Comparison of ENCODE assay signal across 1 cellular context in the genomic region with DNA sequence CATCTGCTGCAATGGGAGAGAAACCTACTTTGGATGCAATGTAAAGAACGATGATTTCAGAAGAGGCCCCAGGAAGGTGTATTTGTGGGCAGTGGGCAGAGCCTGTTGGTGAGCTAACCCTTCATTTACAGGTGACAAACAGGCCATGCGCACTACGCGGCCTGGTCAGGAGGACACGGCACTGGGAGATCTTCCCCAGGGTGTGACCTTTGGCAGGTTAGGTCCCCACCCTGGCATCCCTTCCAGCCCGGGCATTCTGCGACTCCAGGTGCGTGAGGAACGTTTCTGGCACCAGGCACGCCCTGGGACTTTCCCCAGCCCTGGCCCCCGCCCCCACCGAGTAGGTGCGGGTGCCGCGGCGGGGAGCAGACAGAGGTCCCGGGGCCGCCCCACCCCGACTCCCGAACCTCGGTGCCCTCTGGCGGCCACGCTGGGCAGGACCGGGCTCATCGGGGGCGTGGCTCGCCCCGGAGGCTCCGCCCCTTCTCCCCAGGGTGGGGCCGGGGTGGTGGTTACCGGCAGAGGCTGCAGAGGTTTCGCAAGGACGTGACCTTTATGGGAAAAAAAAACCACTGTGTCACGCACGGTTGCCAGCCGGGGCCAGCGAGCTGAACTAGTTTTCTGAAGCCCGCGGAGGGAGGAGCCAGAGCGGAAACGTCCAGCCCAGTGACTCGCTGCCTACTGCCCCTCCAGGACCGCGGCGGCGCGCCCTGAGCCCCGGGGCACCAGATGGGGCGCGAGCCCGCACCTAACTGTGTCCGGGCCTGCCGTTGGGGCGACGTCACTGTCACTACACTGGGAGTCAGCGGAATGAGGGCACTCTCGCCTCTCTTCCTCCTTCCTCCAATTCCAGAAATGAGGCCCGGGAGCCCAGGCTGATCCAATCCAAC.
TF ChIP-seq lines count a peak whose summit lies in the region.

No MANE protein-coding gene starts in this region.

TF ChIP-seq in HEK293, 187 proteins besides CTCF, POLR2A, EP300 and RAD21 (continued from another document and continues in another):
- TF ChIP-seq, protein P1, sequence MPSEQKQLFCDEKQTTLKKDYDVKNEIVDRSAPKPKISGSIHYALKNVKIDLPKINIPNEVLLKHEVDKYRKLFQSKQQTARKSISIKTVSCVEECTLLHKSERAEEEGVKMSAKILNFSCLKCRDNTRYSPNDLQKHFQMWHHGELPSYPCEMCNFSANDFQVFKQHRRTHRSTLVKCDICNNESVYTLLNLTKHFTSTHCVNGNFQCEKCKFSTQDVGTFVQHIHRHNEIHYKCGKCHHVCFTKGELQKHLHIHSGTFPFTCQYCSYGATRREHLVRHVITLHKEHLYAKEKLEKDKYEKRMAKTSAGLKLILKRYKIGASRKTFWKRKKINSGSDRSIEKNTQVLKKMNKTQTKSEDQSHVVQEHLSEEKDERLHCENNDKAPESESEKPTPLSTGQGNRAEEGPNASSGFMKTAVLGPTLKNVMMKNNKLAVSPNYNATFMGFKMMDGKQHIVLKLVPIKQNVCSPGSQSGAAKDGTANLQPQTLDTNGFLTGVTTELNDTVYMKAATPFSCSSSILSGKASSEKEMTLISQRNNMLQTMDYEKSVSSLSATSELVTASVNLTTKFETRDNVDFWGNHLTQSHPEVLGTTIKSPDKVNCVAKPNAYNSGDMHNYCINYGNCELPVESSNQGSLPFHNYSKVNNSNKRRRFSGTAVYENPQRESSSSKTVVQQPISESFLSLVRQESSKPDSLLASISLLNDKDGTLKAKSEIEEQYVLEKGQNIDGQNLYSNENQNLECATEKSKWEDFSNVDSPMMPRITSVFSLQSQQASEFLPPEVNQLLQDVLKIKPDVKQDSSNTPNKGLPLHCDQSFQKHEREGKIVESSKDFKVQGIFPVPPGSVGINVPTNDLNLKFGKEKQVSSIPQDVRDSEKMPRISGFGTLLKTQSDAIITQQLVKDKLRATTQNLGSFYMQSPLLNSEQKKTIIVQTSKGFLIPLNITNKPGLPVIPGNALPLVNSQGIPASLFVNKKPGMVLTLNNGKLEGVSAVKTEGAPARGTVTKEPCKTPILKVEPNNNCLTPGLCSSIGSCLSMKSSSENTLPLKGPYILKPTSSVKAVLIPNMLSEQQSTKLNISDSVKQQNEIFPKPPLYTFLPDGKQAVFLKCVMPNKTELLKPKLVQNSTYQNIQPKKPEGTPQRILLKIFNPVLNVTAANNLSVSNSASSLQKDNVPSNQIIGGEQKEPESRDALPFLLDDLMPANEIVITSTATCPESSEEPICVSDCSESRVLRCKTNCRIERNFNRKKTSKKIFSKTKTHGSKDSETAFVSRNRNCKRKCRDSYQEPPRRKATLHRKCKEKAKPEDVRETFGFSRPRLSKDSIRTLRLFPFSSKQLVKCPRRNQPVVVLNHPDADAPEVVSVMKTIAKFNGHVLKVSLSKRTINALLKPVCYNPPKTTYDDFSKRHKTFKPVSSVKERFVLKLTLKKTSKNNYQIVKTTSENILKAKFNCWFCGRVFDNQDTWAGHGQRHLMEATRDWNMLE (tag by site-specific recombination; conservative IDR thresholded peaks at IDR 0.05; ENCODE audit: low read depth) = no peak; the same call in 1 of the 2 replicates
- TF ChIP-seq ZBTB20 (tag by site-specific recombination; IDR thresholded peaks at IDR 0.05) = peak; percentile 85
- no peak for TF ChIP-seq ZNF426 (tag by site-specific recombination; IDR thresholded peaks at IDR 0.05)
- TF ChIP-seq ZNF335 (tag by site-specific recombination; conservative IDR thresholded peaks at IDR 0.05) = peak; percentile 81
- peak; percentile 90 for TF ChIP-seq KLF9 (tag by site-specific recombination; IDR thresholded peaks at IDR 0.05; ENCODE audit: low read depth)
- TF ChIP-seq, protein P2, sequence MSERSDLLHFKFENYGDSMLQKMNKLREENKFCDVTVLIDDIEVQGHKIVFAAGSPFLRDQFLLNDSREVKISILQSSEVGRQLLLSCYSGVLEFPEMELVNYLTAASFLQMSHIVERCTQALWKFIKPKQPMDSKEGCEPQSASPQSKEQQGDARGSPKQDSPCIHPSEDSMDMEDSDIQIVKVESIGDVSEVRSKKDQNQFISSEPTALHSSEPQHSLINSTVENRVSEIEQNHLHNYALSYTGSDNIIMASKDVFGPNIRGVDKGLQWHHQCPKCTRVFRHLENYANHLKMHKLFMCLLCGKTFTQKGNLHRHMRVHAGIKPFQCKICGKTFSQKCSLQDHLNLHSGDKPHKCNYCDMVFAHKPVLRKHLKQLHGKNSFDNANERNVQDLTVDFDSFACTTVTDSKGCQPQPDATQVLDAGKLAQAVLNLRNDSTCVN (tag by site-specific recombination; optimal IDR thresholded peaks at IDR 0.05) = peak; percentile 88
- peak; percentile 93 for TF ChIP-seq GLIS2 (tag by site-specific recombination; IDR thresholded peaks at IDR 0.05)
- TF ChIP-seq, protein P3, sequence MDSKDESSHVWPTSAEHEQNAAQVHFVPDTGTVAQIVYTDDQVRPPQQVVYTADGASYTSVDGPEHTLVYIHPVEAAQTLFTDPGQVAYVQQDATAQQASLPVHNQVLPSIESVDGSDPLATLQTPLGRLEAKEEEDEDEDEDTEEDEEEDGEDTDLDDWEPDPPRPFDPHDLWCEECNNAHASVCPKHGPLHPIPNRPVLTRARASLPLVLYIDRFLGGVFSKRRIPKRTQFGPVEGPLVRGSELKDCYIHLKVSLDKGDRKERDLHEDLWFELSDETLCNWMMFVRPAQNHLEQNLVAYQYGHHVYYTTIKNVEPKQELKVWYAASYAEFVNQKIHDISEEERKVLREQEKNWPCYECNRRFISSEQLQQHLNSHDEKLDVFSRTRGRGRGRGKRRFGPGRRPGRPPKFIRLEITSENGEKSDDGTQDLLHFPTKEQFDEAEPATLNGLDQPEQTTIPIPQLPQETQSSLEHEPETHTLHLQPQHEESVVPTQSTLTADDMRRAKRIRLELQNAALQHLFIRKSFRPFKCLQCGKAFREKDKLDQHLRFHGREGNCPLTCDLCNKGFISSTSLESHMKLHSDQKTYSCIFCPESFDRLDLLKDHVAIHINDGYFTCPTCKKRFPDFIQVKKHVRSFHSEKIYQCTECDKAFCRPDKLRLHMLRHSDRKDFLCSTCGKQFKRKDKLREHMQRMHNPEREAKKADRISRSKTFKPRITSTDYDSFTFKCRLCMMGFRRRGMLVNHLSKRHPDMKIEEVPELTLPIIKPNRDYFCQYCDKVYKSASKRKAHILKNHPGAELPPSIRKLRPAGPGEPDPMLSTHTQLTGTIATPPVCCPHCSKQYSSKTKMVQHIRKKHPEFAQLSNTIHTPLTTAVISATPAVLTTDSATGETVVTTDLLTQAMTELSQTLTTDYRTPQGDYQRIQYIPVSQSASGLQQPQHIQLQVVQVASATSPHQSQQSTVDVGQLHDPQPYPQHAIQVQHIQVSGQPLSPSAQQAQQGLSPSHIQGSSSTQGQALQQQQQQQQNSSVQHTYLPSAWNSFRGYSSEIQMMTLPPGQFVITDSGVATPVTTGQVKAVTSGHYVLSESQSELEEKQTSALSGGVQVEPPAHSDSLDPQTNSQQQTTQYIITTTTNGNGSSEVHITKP (tag by site-specific recombination; IDR thresholded peaks at IDR 0.05) = peak; percentile 21; the same call in 1 of the 2 replicates
- peak; percentile 38 for TF ChIP-seq ZXDB (tag by site-specific recombination; IDR thresholded peaks at IDR 0.05)
- 0 out of 2 replicates have a peak, but pooled peaks have one; percentile 13 for TF ChIP-seq PRDM1 (tag by site-specific recombination; IDR thresholded peaks at IDR 0.05)
- TF ChIP-seq ZNF2 (tag by site-specific recombination; IDR thresholded peaks at IDR 0.05) = peak; percentile 46; the same call in 1 of the 2 replicates
- peak; percentile 63; the same call in 1 of the 2 replicates for TF ChIP-seq KLF7 (tag by site-specific recombination; IDR thresholded peaks at IDR 0.05; ENCODE audit: borderline replicate concordance)
- TF ChIP-seq, protein P4, sequence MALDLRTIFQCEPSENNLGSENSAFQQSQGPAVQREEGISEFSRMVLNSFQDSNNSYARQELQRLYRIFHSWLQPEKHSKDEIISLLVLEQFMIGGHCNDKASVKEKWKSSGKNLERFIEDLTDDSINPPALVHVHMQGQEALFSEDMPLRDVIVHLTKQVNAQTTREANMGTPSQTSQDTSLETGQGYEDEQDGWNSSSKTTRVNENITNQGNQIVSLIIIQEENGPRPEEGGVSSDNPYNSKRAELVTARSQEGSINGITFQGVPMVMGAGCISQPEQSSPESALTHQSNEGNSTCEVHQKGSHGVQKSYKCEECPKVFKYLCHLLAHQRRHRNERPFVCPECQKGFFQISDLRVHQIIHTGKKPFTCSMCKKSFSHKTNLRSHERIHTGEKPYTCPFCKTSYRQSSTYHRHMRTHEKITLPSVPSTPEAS (tag by site-specific recombination; IDR thresholded peaks at IDR 0.05) = 0 out of 2 replicates have a peak, but pooled peaks have one; percentile 8
- TF ChIP-seq, protein P5, sequence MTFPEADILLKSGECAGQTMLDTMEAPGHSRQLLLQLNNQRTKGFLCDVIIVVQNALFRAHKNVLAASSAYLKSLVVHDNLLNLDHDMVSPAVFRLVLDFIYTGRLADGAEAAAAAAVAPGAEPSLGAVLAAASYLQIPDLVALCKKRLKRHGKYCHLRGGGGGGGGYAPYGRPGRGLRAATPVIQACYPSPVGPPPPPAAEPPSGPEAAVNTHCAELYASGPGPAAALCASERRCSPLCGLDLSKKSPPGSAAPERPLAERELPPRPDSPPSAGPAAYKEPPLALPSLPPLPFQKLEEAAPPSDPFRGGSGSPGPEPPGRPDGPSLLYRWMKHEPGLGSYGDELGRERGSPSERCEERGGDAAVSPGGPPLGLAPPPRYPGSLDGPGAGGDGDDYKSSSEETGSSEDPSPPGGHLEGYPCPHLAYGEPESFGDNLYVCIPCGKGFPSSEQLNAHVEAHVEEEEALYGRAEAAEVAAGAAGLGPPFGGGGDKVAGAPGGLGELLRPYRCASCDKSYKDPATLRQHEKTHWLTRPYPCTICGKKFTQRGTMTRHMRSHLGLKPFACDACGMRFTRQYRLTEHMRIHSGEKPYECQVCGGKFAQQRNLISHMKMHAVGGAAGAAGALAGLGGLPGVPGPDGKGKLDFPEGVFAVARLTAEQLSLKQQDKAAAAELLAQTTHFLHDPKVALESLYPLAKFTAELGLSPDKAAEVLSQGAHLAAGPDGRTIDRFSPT (tag by site-specific recombination; IDR thresholded peaks at IDR 0.05) = peak; percentile 90
- no peak for TF ChIP-seq OVOL3 (tag by site-specific recombination; IDR thresholded peaks at IDR 0.05)
- TF ChIP-seq ZNF76 (tag by site-specific recombination; IDR thresholded peaks at IDR 0.05; ENCODE audit: borderline replicate concordance, low read depth) = peak; percentile 50; the same call in 1 of the 2 replicates
- TF ChIP-seq ZNF530 (tag by site-specific recombination; IDR thresholded peaks at IDR 0.05; ENCODE audit: low read depth) = no peak
- TF ChIP-seq GFI1B (tag by site-specific recombination; IDR thresholded peaks at IDR 0.05) = no peak
- peak; percentile 18; the same call in 1 of the 2 replicates for TF ChIP-seq ZNF366 (tag by site-specific recombination; conservative IDR thresholded peaks at IDR 0.05)
- TF ChIP-seq, protein P6, sequence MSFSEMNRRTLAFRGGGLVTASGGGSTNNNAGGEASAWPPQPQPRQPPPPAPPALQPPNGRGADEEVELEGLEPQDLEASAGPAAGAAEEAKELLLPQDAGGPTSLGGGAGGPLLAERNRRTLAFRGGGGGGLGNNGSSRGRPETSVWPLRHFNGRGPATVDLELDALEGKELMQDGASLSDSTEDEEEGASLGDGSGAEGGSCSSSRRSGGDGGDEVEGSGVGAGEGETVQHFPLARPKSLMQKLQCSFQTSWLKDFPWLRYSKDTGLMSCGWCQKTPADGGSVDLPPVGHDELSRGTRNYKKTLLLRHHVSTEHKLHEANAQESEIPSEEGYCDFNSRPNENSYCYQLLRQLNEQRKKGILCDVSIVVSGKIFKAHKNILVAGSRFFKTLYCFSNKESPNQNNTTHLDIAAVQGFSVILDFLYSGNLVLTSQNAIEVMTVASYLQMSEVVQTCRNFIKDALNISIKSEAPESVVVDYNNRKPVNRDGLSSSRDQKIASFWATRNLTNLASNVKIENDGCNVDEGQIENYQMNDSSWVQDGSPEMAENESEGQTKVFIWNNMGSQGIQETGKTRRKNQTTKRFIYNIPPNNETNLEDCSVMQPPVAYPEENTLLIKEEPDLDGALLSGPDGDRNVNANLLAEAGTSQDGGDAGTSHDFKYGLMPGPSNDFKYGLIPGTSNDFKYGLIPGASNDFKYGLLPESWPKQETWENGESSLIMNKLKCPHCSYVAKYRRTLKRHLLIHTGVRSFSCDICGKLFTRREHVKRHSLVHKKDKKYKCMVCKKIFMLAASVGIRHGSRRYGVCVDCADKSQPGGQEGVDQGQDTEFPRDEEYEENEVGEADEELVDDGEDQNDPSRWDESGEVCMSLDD (tag by site-specific recombination; IDR thresholded peaks at IDR 0.05) = peak; percentile 96
- peak; percentile 84 for TF ChIP-seq ZEB2 (tag by site-specific recombination; IDR thresholded peaks at IDR 0.05)
- peak; percentile 38 for TF ChIP-seq ZFHX2 (tag by site-specific recombination; conservative IDR thresholded peaks at IDR 0.05)
- no peak for TF ChIP-seq ZNF596 (tag by site-specific recombination; IDR thresholded peaks at IDR 0.05)
- no peak for TF ChIP-seq ZNF621 (tag by site-specific recombination; IDR thresholded peaks at IDR 0.05)
- no peak for TF ChIP-seq HOXD13 (CRISPR knock-in tag; IDR thresholded peaks at IDR 0.05; ENCODE audit: borderline replicate concordance)
- TF ChIP-seq, protein P7, sequence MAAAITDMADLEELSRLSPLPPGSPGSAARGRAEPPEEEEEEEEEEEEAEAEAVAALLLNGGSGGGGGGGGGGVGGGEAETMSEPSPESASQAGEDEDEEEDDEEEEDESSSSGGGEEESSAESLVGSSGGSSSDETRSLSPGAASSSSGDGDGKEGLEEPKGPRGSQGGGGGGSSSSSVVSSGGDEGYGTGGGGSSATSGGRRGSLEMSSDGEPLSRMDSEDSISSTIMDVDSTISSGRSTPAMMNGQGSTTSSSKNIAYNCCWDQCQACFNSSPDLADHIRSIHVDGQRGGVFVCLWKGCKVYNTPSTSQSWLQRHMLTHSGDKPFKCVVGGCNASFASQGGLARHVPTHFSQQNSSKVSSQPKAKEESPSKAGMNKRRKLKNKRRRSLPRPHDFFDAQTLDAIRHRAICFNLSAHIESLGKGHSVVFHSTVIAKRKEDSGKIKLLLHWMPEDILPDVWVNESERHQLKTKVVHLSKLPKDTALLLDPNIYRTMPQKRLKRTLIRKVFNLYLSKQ (tag by site-specific recombination; IDR thresholded peaks at IDR 0.05; ENCODE audit: borderline replicate concordance) = no peak
- TF ChIP-seq, protein P8, sequence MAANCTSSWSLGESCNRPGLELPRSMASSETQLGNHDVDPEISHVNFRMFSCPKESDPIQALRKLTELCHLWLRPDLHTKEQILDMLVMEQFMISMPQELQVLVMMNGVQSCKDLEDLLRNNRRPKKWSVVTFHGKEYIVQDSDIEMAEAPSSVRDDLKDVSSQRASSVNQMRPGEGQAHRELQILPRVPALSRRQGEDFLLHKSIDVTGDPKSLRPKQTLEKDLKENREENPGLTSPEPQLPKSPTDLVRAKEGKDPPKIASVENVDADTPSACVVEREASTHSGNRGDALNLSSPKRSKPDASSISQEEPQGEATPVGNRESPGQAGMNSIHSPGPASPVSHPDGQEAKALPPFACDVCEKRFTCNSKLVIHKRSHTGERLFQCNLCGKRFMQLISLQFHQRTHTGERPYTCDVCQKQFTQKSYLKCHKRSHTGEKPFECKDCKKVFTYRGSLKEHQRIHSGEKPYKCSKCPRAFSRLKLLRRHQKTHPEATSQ (tag by site-specific recombination; IDR thresholded peaks at IDR 0.05) = peak; percentile 42; the same call in 1 of the 2 replicates
- TF ChIP-seq ZIC2 (tag by site-specific recombination; IDR thresholded peaks at IDR 0.05) = peak; percentile 68
